24 cellular contexts compared by ENCODE assay signal in the genomic region with DNA sequence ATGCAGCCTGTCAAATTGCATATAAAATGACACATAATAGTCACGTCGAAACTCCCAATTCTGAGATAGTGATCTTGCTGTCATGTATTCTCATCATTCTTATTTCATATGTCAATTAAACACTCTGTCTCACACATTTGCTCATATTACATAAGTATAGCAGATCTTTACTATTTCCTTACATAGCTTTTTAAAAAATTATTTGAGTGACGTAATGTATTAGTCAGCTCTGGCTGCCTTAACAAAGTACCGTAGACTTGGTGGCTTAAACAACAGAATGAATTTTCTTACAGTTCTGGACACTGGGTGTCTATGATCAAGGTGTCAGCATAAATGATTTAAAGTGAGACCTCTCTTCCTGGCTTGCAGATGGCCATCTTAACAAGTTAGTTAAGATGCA.
DNase-seq lines count a peak whose midpoint lies in the region; ATAC-seq, FAIRE-seq and TF ChIP-seq lines count a peak whose summit lies in the region.
"Had no signal": no experiment of that assay in that cellular context is flagged by ENCODE, and none has a peak within 500 bp of the region (broad histone marks: within the 10 kb centered on the region; RNA-seq: fewer than 3 reads in every experiment).

No MANE protein-coding gene starts in this region.

- H3K4me3 ChIP-seq in HepG2 (replicated peaks in 1 of 3; ENCODE audit: insufficient read depth in 1 of 3, low read depth in 2 of 3, low read length in 3 of 3) (no peak overlapping the region), right lobe of liver (no peak overlapping the region)
- H3K4me3 ChIP-seq: BLaER1, GM12878 had no signal

- H3K9me3 ChIP-seq in HepG2 (ENCODE audit: low read length) (peaks cover 47% of the 10 kb centered on the region), right lobe of liver (no peaks in the 10 kb centered on the region)
- H3K9me3 ChIP-seq: BE2C, BLaER1 had no signal

- 10% methylated on average over 4 of the region's 4 CpGs for WGBS in HepG2 (ENCODE audit: low lambda C conversion rate)
- 73% methylated on average over 4 of the region's 4 CpGs for WGBS in right lobe of liver (ENCODE audit: insufficient coverage, low coverage, low lambda C conversion rate, missing lambda C conversion rate)

- TF ChIP-seq POLR2A in HepG2 (IDR thresholded peaks at IDR 0.05; ENCODE audit: insufficient read depth in 1 of 2, low read depth in 2 of 2, low read length in 2 of 2) (no peak), right lobe of liver (IDR thresholded peaks at IDR 0.05) (no peak)

- DNase-seq in HepG2 (ENCODE audit: low spot score) (no peak), right lobe of liver (no peak), HCEC 1CT (peak; percentile 6), GM20000 (ENCODE audit: low spot score) (no peak)
- DNase-seq in stimulated activated CD4-positive, alpha-beta T cell treated with anti-CD3 and anti-CD28 coated beads, Interleukin-2, amount 100 ng/mL, for 24 hours, result no peak
- DNase-seq: ACHN; BE2C; C1 segment of cervical spinal cord; CD4-positive, alpha-beta memory T cell; CD4-positive, CD25-positive, alpha-beta regulatory T cell; CD8-positive, alpha-beta memory T cell; COR-L47; DMS 273 treated with DMSO at 0.1 percent for 48 hours; DMS153; DMS53; DMS79; DND-41; EL; GDM1 had no signal

- H3K27ac ChIP-seq in HepG2 (ENCODE audit: extremely low read length, insufficient read depth, low read length) (no peak overlapping the region), right lobe of liver (no peak overlapping the region)
- H3K27ac ChIP-seq: 22Rv1, BLaER1 had no signal

- H3K36me3 ChIP-seq in HepG2 (replicated peaks in 1 of 2; ENCODE audit: control insufficient read depth in 1 of 2, insufficient read depth in 2 of 2, low read length in 2 of 2) (no peaks in the 10 kb centered on the region), right lobe of liver (no peaks in the 10 kb centered on the region)
- H3K36me3 ChIP-seq: BE2C, BLaER1 had no signal

- H3K4me2 ChIP-seq in HepG2 (ENCODE audit: low read depth, low read length), result no peak overlapping the region
- H3K4me2 ChIP-seq: BLaER1 had no signal

- TF ChIP-seq EP300 in HepG2 (IDR thresholded peaks at IDR 0.05; ENCODE audit: low read depth in 2 of 2, low read length in 2 of 2), result no peak
- no peak for TF ChIP-seq EP300 in HepG2 (CRISPR knock-in tag; IDR thresholded peaks at IDR 0.05; ENCODE audit: borderline replicate concordance)

- CTCF ChIA-PET in HepG2 (lab: Yijun Ruan, JAX; ENCODE audit: low intra/inter-chr PET ratio, low total read pairs), result no interaction called here

- no TSS peak for BruUV-seq in HepG2 (replicated peaks; lab: Mats Ljungman, UMichigan)

- no peak overlapping the region for H3K9ac ChIP-seq in HepG2 (ENCODE audit: insufficient read depth, low read depth, low read length)
- H3K9ac ChIP-seq: BLaER1 had no signal

- no peaks in the 10 kb centered on the region for H4K20me1 ChIP-seq in HepG2 (ENCODE audit: insufficient read depth, low read length)
- H4K20me1 ChIP-seq: BLaER1 had no signal

- ATAC-seq in HepG2, result no peak
- ATAC-seq in right lobe of liver, result no peak
- ATAC-seq: GM12878 had no signal

- H3K79me2 ChIP-seq in HepG2 (ENCODE audit: insufficient read depth, low read length), result no peaks in the 10 kb centered on the region

- H3K27me3 ChIP-seq in HepG2 (ENCODE audit: control insufficient read depth in 1 of 2, insufficient read depth in 2 of 2, low read length in 2 of 2) (no peaks in the 10 kb centered on the region; a peak in 1 of 5 replicates), right lobe of liver (no peaks in the 10 kb centered on the region)
- H3K27me3 ChIP-seq: BE2C, BLaER1 had no signal

- TF ChIP-seq RAD21 in HepG2 (CRISPR knock-in tag; IDR thresholded peaks at IDR 0.05), result no peak

- POLR2A ChIA-PET in HepG2 (lab: Yijun Ruan, JAX), result no interaction called here

- TF ChIP-seq CTCF in HepG2 (CRISPR knock-in tag; IDR thresholded peaks at IDR 0.05) (no peak), right lobe of liver (IDR thresholded peaks at IDR 0.05) (no peak), GM20000 (IDR thresholded peaks at IDR 0.05; ENCODE audit: extremely low read depth, missing control alignments) (no peak)

- H2AFZ ChIP-seq in HepG2 (ENCODE audit: low read length), result no peak overlapping the region

- intact Hi-C loops in HepG2 (cut with micrococcal nuclease; ENCODE audit: unreplicated experiment), result no loop called here
- intact Hi-C loops in right lobe of liver (cut with DNase I), result no loop called here

- H3K4me1 ChIP-seq in HepG2 (ENCODE audit: insufficient read depth, low read length) (no peaks in the 10 kb centered on the region), right lobe of liver (no peaks in the 10 kb centered on the region)
- H3K4me1 ChIP-seq: BE2C, BLaER1 had no signal

- in situ Hi-C loops in HepG2 (cut with HindIII; ENCODE audit: extremely low pct_ligation_motif_present, low pct_unique_long_range_greater_than_20kb), result no loop called here

- no peak for FAIRE-seq in HepG2 (lab: Jason Lieb, UNC)
- FAIRE-seq: GM12878, GM12892, GM18507 had no signal

TF ChIP-seq in HepG2, 621 proteins besides CTCF, POLR2A, EP300 and RAD21 (continues in another document):
- TF ChIP-seq CREB1 (IDR thresholded peaks at IDR 0.05), result peak; percentile 70
- TF ChIP-seq CREB1 (CRISPR knock-in tag; IDR thresholded peaks at IDR 0.05), result no peak
- TF ChIP-seq USF2 (IDR thresholded peaks at IDR 0.05; ENCODE audit: low read depth, low read length), result no peak
- no peak for TF ChIP-seq USF2 (CRISPR knock-in tag; IDR thresholded peaks at IDR 0.05; ENCODE audit: borderline replicate concordance)
- no peak for TF ChIP-seq ZNF782 (CRISPR knock-in tag; IDR thresholded peaks at IDR 0.05; ENCODE audit: borderline replicate concordance)
- TF ChIP-seq, protein P1, sequence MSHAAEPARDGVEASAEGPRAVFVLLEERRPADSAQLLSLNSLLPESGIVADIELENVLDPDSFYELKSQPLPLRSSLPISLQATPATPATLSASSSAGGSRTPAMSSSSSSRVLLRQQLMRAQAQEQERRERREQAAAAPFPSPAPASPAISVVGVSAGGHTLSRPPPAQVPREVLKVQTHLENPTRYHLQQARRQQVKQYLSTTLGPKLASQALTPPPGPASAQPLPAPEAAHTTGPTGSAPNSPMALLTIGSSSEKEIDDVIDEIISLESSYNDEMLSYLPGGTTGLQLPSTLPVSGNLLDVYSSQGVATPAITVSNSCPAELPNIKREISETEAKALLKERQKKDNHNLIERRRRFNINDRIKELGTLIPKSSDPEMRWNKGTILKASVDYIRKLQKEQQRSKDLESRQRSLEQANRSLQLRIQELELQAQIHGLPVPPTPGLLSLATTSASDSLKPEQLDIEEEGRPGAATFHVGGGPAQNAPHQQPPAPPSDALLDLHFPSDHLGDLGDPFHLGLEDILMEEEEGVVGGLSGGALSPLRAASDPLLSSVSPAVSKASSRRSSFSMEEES (CRISPR knock-in tag; IDR thresholded peaks at IDR 0.05), result no peak
- TF ChIP-seq PPARG (CRISPR knock-in tag; conservative IDR thresholded peaks at IDR 0.05), result no peak
- TF ChIP-seq ZBTB7A (CRISPR knock-in tag; IDR thresholded peaks at IDR 0.05), result no peak
- TF ChIP-seq PBX3 (CRISPR knock-in tag; IDR thresholded peaks at IDR 0.05; ENCODE audit: borderline replicate concordance), result no peak
- no peak for TF ChIP-seq ZNF414 (CRISPR knock-in tag; IDR thresholded peaks at IDR 0.05)
- TF ChIP-seq ZNF251 (CRISPR knock-in tag; IDR thresholded peaks at IDR 0.05), result no peak
- TF ChIP-seq ZNF383 (CRISPR knock-in tag; IDR thresholded peaks at IDR 0.05; ENCODE audit: borderline replicate concordance), result no peak
- no peak for TF ChIP-seq ZNF737 (CRISPR knock-in tag; IDR thresholded peaks at IDR 0.05; ENCODE audit: borderline replicate concordance)
- peak; percentile 95 for TF ChIP-seq ATF7 (IDR thresholded peaks at IDR 0.05)
- no peak for TF ChIP-seq ATF7 (CRISPR knock-in tag; IDR thresholded peaks at IDR 0.05)
- TF ChIP-seq HNRNPH1 (optimal IDR thresholded peaks at IDR 0.05; ENCODE audit: low read depth, low read length), result no peak
- TF ChIP-seq ZNF33A (CRISPR knock-in tag; IDR thresholded peaks at IDR 0.05; ENCODE audit: borderline replicate concordance), result no peak
